Comparison of ENCODE assay signal across 18 cellular contexts in the genomic region with DNA sequence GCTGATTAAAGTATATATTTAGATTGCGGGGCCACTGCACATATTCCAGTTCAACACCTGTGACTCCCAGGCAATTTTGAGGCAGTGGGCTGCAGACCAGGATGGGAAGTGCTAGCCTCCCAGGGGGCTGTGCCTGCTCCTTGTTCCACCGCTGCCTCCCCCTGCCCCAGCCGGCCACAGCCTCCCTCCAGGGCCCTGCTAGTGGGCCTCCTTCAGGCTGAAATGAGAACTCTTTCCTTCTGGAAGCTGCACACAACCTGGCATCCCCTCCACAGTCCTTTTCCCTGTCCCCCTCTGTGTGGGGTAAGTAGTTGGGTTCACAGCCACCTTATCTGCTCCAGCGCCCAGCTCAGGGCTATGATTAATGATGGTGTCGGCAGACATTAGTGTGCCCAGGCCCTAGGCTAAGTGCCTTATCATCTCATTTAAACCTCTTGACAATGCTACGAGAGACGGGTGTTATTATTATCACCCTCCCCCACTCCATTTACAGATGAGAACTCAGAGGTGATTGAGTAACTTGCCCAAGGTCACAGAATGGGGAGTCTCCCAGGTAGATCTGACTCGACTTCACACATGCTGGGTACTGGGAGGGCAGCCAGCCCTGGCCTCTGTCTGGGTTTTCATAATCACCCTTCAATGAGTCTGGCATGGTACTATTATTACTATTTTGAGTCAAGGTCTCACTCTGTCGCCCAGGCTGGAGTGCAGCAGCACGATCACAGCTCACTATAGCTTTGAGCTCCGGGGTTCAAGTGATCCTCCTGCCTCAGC. TPM values are rescaled to one million over a fixed set of nuclear protein-coding genes. Genes with fewer than 3 reads are reported as not detected.
DNase-seq lines count a peak whose midpoint lies in the region; ATAC-seq, FAIRE-seq and TF ChIP-seq lines count a peak whose summit lies in the region.
"Had no signal": no experiment of that assay in that cellular context is flagged by ENCODE, and none has a peak within 500 bp of the region (broad histone marks: within the 10 kb centered on the region; RNA-seq: fewer than 3 reads in every experiment).

No MANE protein-coding gene starts in this region.

- H3K36me3 ChIP-seq in breast epithelium, result no peaks in the 10 kb centered on the region
- no peaks in the 10 kb centered on the region for H3K36me3 ChIP-seq in K562 (ENCODE audit: control insufficient read depth, insufficient read depth, low read length)
- H3K36me3 ChIP-seq in kidney (ENCODE audit: control insufficient read depth in 1 of 2, insufficient read depth in 2 of 2, low read length in 2 of 2), result no peaks in the 10 kb centered on the region
- no peaks in the 10 kb centered on the region for H3K36me3 ChIP-seq in tibial nerve
- no peaks in the 10 kb centered on the region for H3K36me3 ChIP-seq in GM23248 (ENCODE audit: low read depth)

- H3K27me3 ChIP-seq in breast epithelium (no peaks in the 10 kb centered on the region), K562 (ENCODE audit: control insufficient read depth in 2 of 2, insufficient read depth in 2 of 2, low read length in 2 of 2) (no peaks in the 10 kb centered on the region), tibial nerve (no peaks in the 10 kb centered on the region), GM23248 (replicated peaks; ENCODE audit: insufficient read depth) (peaks cover 6% of the 10 kb centered on the region)

- BruUV-seq in MCF 10A (replicated peaks; lab: Mats Ljungman, UMichigan) (no TSS peak), K562 (replicated peaks; lab: Mats Ljungman, UMichigan) (no TSS peak)

- H3K79me2 ChIP-seq in K562 (ENCODE audit: control insufficient read depth, insufficient read depth, low read length) (no peaks in the 10 kb centered on the region), GM23248 (ENCODE audit: insufficient read depth) (no peaks in the 10 kb centered on the region)

- no peaks in the 10 kb centered on the region for H3K27me3 Mint-ChIP-seq in MCF 10A (ENCODE audit: insufficient read depth, unreplicated experiment)
- peaks cover 5% of the 10 kb centered on the region for H3K27me3 Mint-ChIP-seq in activated CD4-positive, alpha-beta memory T cell treated with anti-CD3 and anti-CD28 coated beads, Interleukin-2, amount 10 ng/mL, durations not matched to agents 7 days and 5 days

- H2AFZ ChIP-seq in K562 (ENCODE audit: low read depth, low read length) (no peak overlapping the region), GM23248 (no peak overlapping the region)

- TF ChIP-seq CTCF in MCF 10A (IDR thresholded peaks at IDR 0.05; ENCODE audit: unreplicated experiment), result no peak
- no peak for TF ChIP-seq CTCF in breast epithelium (IDR thresholded peaks at IDR 0.05)
- peak in 2 of 3 experiments; percentile 13; a peak in 1 of 6 replicates for TF ChIP-seq CTCF in K562 (IDR thresholded peaks at IDR 0.05 in 2 of 3, conservative IDR thresholded peaks at IDR 0.05 in 1 of 3; ENCODE audit: insufficient read depth in 2 of 3, low read depth in 1 of 3, low read length in 3 of 3)
- TF ChIP-seq CTCF in kidney (IDR thresholded peaks at IDR 0.05; ENCODE audit: borderline replicate concordance, extremely low read depth, insufficient read depth), result no peak
- no peak for TF ChIP-seq CTCF in tibial nerve (IDR thresholded peaks at IDR 0.05)

- POLR2A ChIA-PET in MCF 10A (lab: Yijun Ruan, JAX) (interaction anchor here (1.1 kb wide), 1 partner anchor 679 kb away, joined by 3 read pairs; no protein-coding TSS in a partner anchor), K562 (lab: Yijun Ruan, JAX) (no interaction called here)
- POLR2A ChIA-PET in activated CD4-positive, alpha-beta memory T cell treated with anti-CD3 and anti-CD28 coated beads, Interleukin-2, amount 10 ng/mL, durations not matched to agents 7 days and 5 days (lab: Charles Lee), result interaction anchor here (1.3 kb wide), 1 partner anchor 14 kb away, joined by 4 read pairs; no protein-coding TSS in a partner anchor

- no peaks in the 10 kb centered on the region for H3K9me3 ChIP-seq in breast epithelium
- H3K9me3 ChIP-seq in K562 (replicated peaks; ENCODE audit: control insufficient read depth, insufficient read depth, low read depth, low read length), result no peaks in the 10 kb centered on the region
- no peaks in the 10 kb centered on the region for H3K9me3 ChIP-seq in kidney (ENCODE audit: control insufficient read depth in 1 of 2, low read length in 2 of 2)
- H3K9me3 ChIP-seq in tibial nerve, result no peaks in the 10 kb centered on the region
- H3K9me3 ChIP-seq in GM23248 (ENCODE audit: low read depth), result no peaks in the 10 kb centered on the region

- H3K4me2 ChIP-seq in K562 (ENCODE audit: insufficient read depth, low read length) (no peak overlapping the region), GM23248 (ENCODE audit: unreplicated experiment) (no peak overlapping the region)

- no peak overlapping the region for H3K27ac ChIP-seq in breast epithelium
- H3K27ac ChIP-seq in K562 (ENCODE audit: extremely low read depth, low read depth, low read length), result no peak overlapping the region
- no peak overlapping the region for H3K27ac ChIP-seq in kidney (ENCODE audit: low read depth in 2 of 2, low read length in 2 of 2)
- H3K27ac ChIP-seq in tibial nerve, result peak overlapping the region in 3 of 4 donors; percentile 50 to 81 (median 79)
- H3K27ac ChIP-seq in GM23248, result no peak overlapping the region

- intact Hi-C loops in MCF 10A (cut with micrococcal nuclease) (no loop called here), breast epithelium (cut with DNase I; ENCODE audit: low total_unique reads) (no loop called here), K562 (cut with micrococcal nuclease) (no loop called here), kidney (cut with DNase I) (no loop called here)

- no peak overlapping the region for H3K4me3 Mint-ChIP-seq in MCF 10A (ENCODE audit: unreplicated experiment)
- H3K4me3 Mint-ChIP-seq in activated CD4-positive, alpha-beta memory T cell treated with anti-CD3 and anti-CD28 coated beads, Interleukin-2, amount 10 ng/mL, durations not matched to agents 7 days and 5 days, result no peak overlapping the region
- H3K4me3 Mint-ChIP-seq: activated naive CD4-positive, alpha-beta T cell treated with anti-CD3 and anti-CD28 coated beads, Interleukin-2, amount 10 ng/mL, durations not matched to agents 7 days and 5 days had no signal

- CTCF ChIA-PET in MCF 10A (lab: Yijun Ruan, JAX), result interaction anchor here (0.5 to 3.9 kb wide), 3 partner anchors 9 to 134 kb away, joined by 3 to 29 read pairs (median 6); no protein-coding TSS in a partner anchor
- CTCF ChIA-PET in K562 (lab: Yijun Ruan, JAX; ENCODE audit: low intra/inter-chr PET ratio), result no interaction called here
- CTCF ChIA-PET in activated CD4-positive, alpha-beta memory T cell treated with anti-CD3 and anti-CD28 coated beads, Interleukin-2, amount 10 ng/mL, durations not matched to agents 7 days and 5 days (lab: Charles Lee), result interaction anchor here (0.9 kb wide), 1 partner anchor 132 kb away, joined by 3 read pairs; no protein-coding TSS in a partner anchor

- peak; percentile 53 for DNase-seq in MCF 10A (ENCODE audit: unreplicated experiment)
- no peak for DNase-seq in breast epithelium (ENCODE audit: low spot score in 2 of 2)
- DNase-seq in K562 (ENCODE audit: extremely low read depth in 1 of 4, low spot score in 3 of 4), result peak in 1 of 4 experiments; percentile 19
- peak; percentile 19 for DNase-seq in kidney
- no peak for DNase-seq in tibial nerve (ENCODE audit: low spot score in 2 of 2)
- no peak for DNase-seq in activated CD4-positive, alpha-beta memory T cell treated with anti-CD3 and anti-CD28 coated beads, Interleukin-2, amount 10 ng/mL, durations not matched to agents 7 days and 5 days
- DNase-seq in GM23248, result no peak
- DNase-seq: caudate nucleus, NCI-H1694, NCI-H446 treated with DMSO at 0.1 percent for 48 hours, SHP77, T-helper 9 cell had no signal

- in situ Hi-C loops in K562 (cut with MboI) (no loop called here), GM23248 (cut with MboI) (loop anchor here (25.0 kb wide), 1 partner anchor 255 kb away; a partner anchor contains a TSS)

- FAIRE-seq in K562 (lab: Jason Lieb, UNC) (peak; percentile 57), kidney (lab: Jason Lieb, UNC) (no peak)
- FAIRE-seq: islet of Langerhans had no signal

- peaks cover 0 to 4% of the 10 kb centered on the region in 2 donors for H3K4me1 ChIP-seq in breast epithelium
- H3K4me1 ChIP-seq in K562 (replicated peaks in 1 of 2; ENCODE audit: control insufficient read depth in 2 of 2, insufficient read depth in 2 of 2, low read length in 2 of 2), result peaks cover 3 to 30% of the 10 kb centered on the region in 2 experiments; a peak in 4 of 5 replicates
- peaks cover 0 to 8% of the 10 kb centered on the region in 2 donors for H3K4me1 ChIP-seq in kidney (ENCODE audit: control insufficient read depth in 1 of 2, insufficient read depth in 1 of 2, low read depth in 1 of 2, low read length in 2 of 2)
- H3K4me1 ChIP-seq in tibial nerve, result peaks cover 0 to 33% (median 23%) of the 10 kb centered on the region in 4 donors
- H3K4me1 ChIP-seq in GM23248 (ENCODE audit: insufficient read depth), result no peaks in the 10 kb centered on the region

- no peak for TF ChIP-seq EP300 in K562 (IDR thresholded peaks at IDR 0.05; ENCODE audit: low read length)
- no peak for TF ChIP-seq EP300 in tibial nerve (IDR thresholded peaks at IDR 0.05)

- no peak for TF ChIP-seq RAD21 in K562 (CRISPR knock-in tag; conservative IDR thresholded peaks at IDR 0.05 in 1 of 2, IDR thresholded peaks at IDR 0.05 in 1 of 2)

- H3F3A ChIP-seq in GM23248 (ENCODE audit: insufficient read depth), result no peaks in the 10 kb centered on the region

- ATAC-seq in K562 (peak; percentile 53), GM21381 (IDR thresholded peaks at IDR 0.05; ENCODE audit: unreplicated experiment) (no peak)

- H4K20me1 ChIP-seq in K562 (replicated peaks; ENCODE audit: control insufficient read depth, insufficient read depth, low read length), result no peaks in the 10 kb centered on the region
- H4K20me1 ChIP-seq in GM23248 (ENCODE audit: insufficient read depth), result no peaks in the 10 kb centered on the region

- H3K4me3 ChIP-seq in breast epithelium, result no peak overlapping the region
- H3K4me3 ChIP-seq in K562, result no peak overlapping the region
- no peak overlapping the region for H3K4me3 ChIP-seq in kidney (ENCODE audit: low read length in 2 of 2)
- H3K4me3 ChIP-seq in tibial nerve, result no peak overlapping the region
- no peak overlapping the region for H3K4me3 ChIP-seq in GM23248

- WGBS in K562 (ENCODE audit: insufficient coverage, low coverage, missing lambda C conversion rate), result 18% methylated on average over 10 of the region's 11 CpGs
- 83 to 86% methylated on average over 11 of the region's 11 CpGs for WGBS in tibial nerve, 2 donors
- WGBS in GM23248 (ENCODE audit: low coverage in 1 of 2, low lambda C conversion rate in 2 of 2, missing lambda C conversion rate in 2 of 2), 2 experiments, result 55 to 57% methylated on average over 11 of the region's 11 CpGs

- H3K9me1 ChIP-seq in K562 (ENCODE audit: control insufficient read depth, insufficient read depth, low read length), result no peaks in the 10 kb centered on the region

- H3K36me3 Mint-ChIP-seq in MCF 10A (ENCODE audit: insufficient read depth, unreplicated experiment), result no peaks in the 10 kb centered on the region
- no peaks in the 10 kb centered on the region for H3K36me3 Mint-ChIP-seq in activated CD4-positive, alpha-beta memory T cell treated with anti-CD3 and anti-CD28 coated beads, Interleukin-2, amount 10 ng/mL, durations not matched to agents 7 days and 5 days (ENCODE audit: low read depth)
- H3K36me3 Mint-ChIP-seq: activated naive CD4-positive, alpha-beta T cell treated with anti-CD3 and anti-CD28 coated beads, Interleukin-2, amount 10 ng/mL, durations not matched to agents 7 days and 5 days had no signal

- H3K9ac ChIP-seq in K562 (ENCODE audit: insufficient read depth in 1 of 2, low read depth in 2 of 2, low read length in 2 of 2) (peak overlapping the region in 1 of 2 experiments; percentile 71; a peak in 1 of 4 replicates), kidney (ENCODE audit: low read length in 2 of 2) (no peak overlapping the region), GM23248 (no peak overlapping the region)

- no peaks in the 10 kb centered on the region for H3K9me3 Mint-ChIP-seq in MCF 10A (ENCODE audit: unreplicated experiment)
- no peaks in the 10 kb centered on the region for H3K9me3 Mint-ChIP-seq in activated CD4-positive, alpha-beta memory T cell treated with anti-CD3 and anti-CD28 coated beads, Interleukin-2, amount 10 ng/mL, durations not matched to agents 7 days and 5 days
- H3K9me3 Mint-ChIP-seq: activated naive CD4-positive, alpha-beta T cell treated with anti-CD3 and anti-CD28 coated beads, Interleukin-2, amount 10 ng/mL, durations not matched to agents 7 days and 5 days had no signal

- H3K27ac Mint-ChIP-seq in MCF 10A (ENCODE audit: low read depth, unreplicated experiment), result no peak overlapping the region
- H3K27ac Mint-ChIP-seq in activated CD4-positive, alpha-beta memory T cell treated with anti-CD3 and anti-CD28 coated beads, Interleukin-2, amount 10 ng/mL, durations not matched to agents 7 days and 5 days, result no peak overlapping the region

- TF ChIP-seq POLR2A in breast epithelium (IDR thresholded peaks at IDR 0.05), result no peak
- TF ChIP-seq POLR2A in K562 (conservative IDR thresholded peaks at IDR 0.05), result no peak
- TF ChIP-seq POLR2A in tibial nerve (IDR thresholded peaks at IDR 0.05), result no peak

- no peaks in the 10 kb centered on the region for H3K4me1 Mint-ChIP-seq in MCF 10A (ENCODE audit: insufficient read depth, unreplicated experiment)
- H3K4me1 Mint-ChIP-seq in activated CD4-positive, alpha-beta memory T cell treated with anti-CD3 and anti-CD28 coated beads, Interleukin-2, amount 10 ng/mL, durations not matched to agents 7 days and 5 days, result peaks cover 11% of the 10 kb centered on the region

- H3K9me2 ChIP-seq in GM23248 (ENCODE audit: insufficient read depth), result no peaks in the 10 kb centered on the region

RNA-seq across cellular contexts. Expression of a gene that starts 10.8 kb away (rescaled TPM):
- total RNA-seq in MCF 10A (2022) (not detected in 2 replicates), breast epithelium (1 to 10 TPM in 1 of 3 donors, under 1 TPM in 2; 0.29 to 1.8 (median 0.33) TPM), K562 (2014; rRNA removed) (0.08 TPM in 1 of 2 replicates, not detected in the other), K562 (2014; rRNA removed; fragmentation: Illumina TruSeq; extraction: Trizol) (0.07 TPM in 1 of 2 replicates, not detected in the other), K562 (2015; rRNA removed; fragmentation: Illumina TruSeq; extraction: Trizol) (0.11 TPM in 1 of 2 replicates, not detected in the other), K562 (2021) (0.29 and 0.40 TPM in 2 replicates), kidney (0.31 TPM), tibial nerve (100 to 1,000 TPM; 183 to 530 (median 479) TPM)
- total RNA-seq in K562 (2011; cell fraction: chromatin; rRNA removed; ENCODE audit: low replicate concordance), result not detected in 2 replicates
- total RNA-seq in K562 (2011; cell fraction: nucleolus; rRNA removed), result 0.17 TPM in 1 of 2 replicates, not detected in the other
- 0.37 and 0.46 TPM in 2 replicates for total RNA-seq in K562 (2011; cell fraction: nucleoplasm; rRNA removed)
- polyA plus RNA-seq in K562 (2011; rRNA removed) (0.18 and 0.68 TPM in 2 replicates), K562 (2014; fragmentation: Illumina TruSeq; extraction: Trizol) (0.10 and 0.12 TPM in 2 replicates), K562 (2014; fragmentation: Nextera tagmentation; extraction: Ambion mirVana) (not detected), K562 (2014; rRNA removed) (0.16 and 0.18 TPM in 2 replicates), kidney (ENCODE audit: insufficient read depth, low read depth, low replicate concordance) (0.22 TPM), GM23248 (2016; fragmentation: Nextera tagmentation; extraction: Ambion mirVana) (not detected in 2 replicates)
- 0.40 and 0.69 TPM in 2 replicates for polyA plus RNA-seq in K562 (2011; cell fraction: cytosol; rRNA removed)
- 0.11 and 0.24 TPM in 2 replicates for polyA plus RNA-seq in K562 (2011; cell fraction: nucleus; rRNA removed)
- polyA plus RNA-seq in K562 (2012), result 0.15 and 0.18 TPM in 2 replicates
- polyA minus RNA-seq in K562 (2011; rRNA and poly(A)+ RNA removed), result 0.27 TPM in 1 of 2 replicates, not detected in the other
- polyA minus RNA-seq in K562 (2011; cell fraction: cytosol; rRNA and poly(A)+ RNA removed), result 0.91 TPM in 1 of 2 replicates, not detected in the other
- polyA minus RNA-seq in K562 (2011; cell fraction: nucleus; rRNA and poly(A)+ RNA removed), result 0.22 and 0.27 TPM in 2 replicates
- not detected for total RNA-seq in activated CD4-positive, alpha-beta memory T cell treated with anti-CD3 and anti-CD28 coated beads, Interleukin-2, amount 10 ng/mL, durations not matched to agents 7 days and 5 days
- total RNA-seq in GM23248 (2014; rRNA removed; shearing (Covaris generic)), result not detected in 2 replicates
- total RNA-seq: fibroblast of lung, M059J, mesenteric fat pad had no signal
- polyA plus RNA-seq: fibroblast of lung had no signal

RNA-seq across cellular contexts. Expression of a gene that starts 45.7 kb away (rescaled TPM):
- 25.7 and 28.7 TPM in 2 replicates for total RNA-seq in MCF 10A (2022)
- total RNA-seq in breast epithelium, result 10 to 100 TPM; 26.9 to 37.6 (median 29.2) TPM
- 62.2 and 122 TPM in 2 replicates for total RNA-seq in K562 (2011; cell fraction: chromatin; rRNA removed; ENCODE audit: low replicate concordance)
- 80.7 and 95.2 TPM in 2 replicates for total RNA-seq in K562 (2011; cell fraction: nucleolus; rRNA removed)
- 68.9 and 79.6 TPM in 2 replicates for total RNA-seq in K562 (2011; cell fraction: nucleoplasm; rRNA removed)
- total RNA-seq in K562 (2014; rRNA removed), result 15.3 and 16.6 TPM in 2 replicates
- total RNA-seq in K562 (2014; rRNA removed; fragmentation: Illumina TruSeq; extraction: Trizol), result 8.8 and 12.5 TPM in 2 replicates
- 13.3 and 13.9 TPM in 2 replicates for total RNA-seq in K562 (2015; rRNA removed; fragmentation: Illumina TruSeq; extraction: Trizol)
- total RNA-seq in K562 (2021), result 21.4 and 24.0 TPM in 2 replicates
- polyA plus RNA-seq in K562 (2011; rRNA removed), result 21.4 and 22.2 TPM in 2 replicates
- polyA plus RNA-seq in K562 (2011; cell fraction: cytosol; rRNA removed), result 18.6 TPM in 2 replicates
- polyA plus RNA-seq in K562 (2011; cell fraction: nucleus; rRNA removed), result 68.2 and 69.3 TPM in 2 replicates
- polyA plus RNA-seq in K562 (2012), result 12.7 and 25.0 TPM in 2 replicates
- polyA plus RNA-seq in K562 (2014; fragmentation: Illumina TruSeq; extraction: Trizol), result 15.6 and 16.5 TPM in 2 replicates
- polyA plus RNA-seq in K562 (2014; fragmentation: Nextera tagmentation; extraction: Ambion mirVana), result 1 to 10 TPM in 1 of 2 experiments, under 1 TPM in 1; 0.81 to 1.2 TPM
- 21.9 and 24.3 TPM in 2 replicates for polyA plus RNA-seq in K562 (2014; rRNA removed)
- 13.3 TPM in 2 replicates for polyA minus RNA-seq in K562 (2011; rRNA and poly(A)+ RNA removed)
- 8.4 and 12.6 TPM in 2 replicates for polyA minus RNA-seq in K562 (2011; cell fraction: cytosol; rRNA and poly(A)+ RNA removed)
- 23.8 and 27.5 TPM in 2 replicates for polyA minus RNA-seq in K562 (2011; cell fraction: nucleus; rRNA and poly(A)+ RNA removed)
- total RNA-seq in kidney, result 34.4 TPM
- 23.3 TPM for polyA plus RNA-seq in kidney (ENCODE audit: insufficient read depth, low read depth, low replicate concordance)
- 10 to 100 TPM; 33.4 to 46.8 (median 42.7) TPM for total RNA-seq in tibial nerve
- 10 to 100 TPM; 29.3 to 32.4 TPM for total RNA-seq in activated CD4-positive, alpha-beta memory T cell treated with anti-CD3 and anti-CD28 coated beads, Interleukin-2, amount 10 ng/mL, durations not matched to agents 7 days and 5 days
- 20.6 and 32.6 TPM in 2 replicates for total RNA-seq in GM23248 (2014; rRNA removed; shearing (Covaris generic))
- 15.9 and 17.2 TPM in 2 replicates for polyA plus RNA-seq in GM23248 (2016; fragmentation: Nextera tagmentation; extraction: Ambion mirVana)

Comparison
In these comparisons a context has a peak if more than half of its experiments do, and no peak if none do; other contexts are left out.
1. DNase-seq: peak in MCF 10A (single experiment) and kidney (single experiment); none in breast epithelium (0 of 2), tibial nerve (0 of 2), activated CD4-positive, alpha-beta memory T cell treated with anti-CD3 and anti-CD28 coated beads, Interleukin-2, amount 10 ng/mL, durations not matched to agents 7 days and 5 days (single experiment) and GM23248 (single experiment).
2. CTCF ChIP-seq: peak in K562 (2 of 3); none in MCF 10A (single experiment), breast epithelium (0 of 3), kidney (single experiment) and tibial nerve (0 of 5).
3. H3K27ac ChIP-seq: peak in tibial nerve (3 of 4); none in breast epithelium (0 of 2), K562 (single experiment), kidney (0 of 2) and GM23248 (single experiment).
4. RNA of a gene that starts 10.8 kb away (total RNA-seq): 183 to 530 TPM in tibial nerve; 0.29 to 1.8 TPM in breast epithelium, 0.31 TPM in kidney (single experiment), 0.07 to 0.46 TPM in K562, not detected in activated CD4-positive, alpha-beta memory T cell treated with anti-CD3 and anti-CD28 coated beads, Interleukin-2, amount 10 ng/mL, durations not matched to agents 7 days and 5 days, not detected in MCF 10A and not detected in GM23248; every median in the first group is over 10 times any median in the second.